ENCODE assay signal across 1 cellular context in the genomic region with DNA sequence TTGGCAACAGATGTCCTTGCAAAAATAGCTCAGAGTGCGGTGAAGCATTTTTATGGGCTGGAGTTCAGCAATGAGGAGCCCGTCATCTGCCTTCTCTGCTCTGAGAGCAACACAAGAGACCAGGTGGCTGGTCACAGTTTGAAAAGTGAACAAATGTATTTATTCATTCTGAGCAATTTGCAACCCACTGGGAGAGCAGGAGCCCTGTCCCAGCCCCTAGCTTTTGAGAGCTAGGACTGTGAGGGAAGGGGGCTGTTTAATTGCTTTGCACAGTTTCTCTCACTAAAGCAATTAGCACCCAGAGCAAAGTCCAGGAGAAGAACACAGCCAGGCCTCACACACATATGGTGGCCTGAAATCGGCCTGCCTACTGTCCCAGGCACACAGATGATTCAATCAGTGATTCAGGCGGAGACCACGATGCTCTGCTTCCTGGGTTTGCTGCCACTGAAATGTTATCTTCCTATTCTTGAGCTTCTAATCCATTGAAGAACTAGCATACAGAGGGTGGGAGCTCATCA.
TF ChIP-seq lines count a peak whose summit lies in the region.

No MANE protein-coding gene starts in this region.

TF ChIP-seq in H1, 55 proteins besides CTCF, POLR2A, EP300 and RAD21 (continued from another document):
- no peak for TF ChIP-seq CHD7 (IDR thresholded peaks at IDR 0.05; ENCODE audit: insufficient replicate concordance, low read length)
- no peak for TF ChIP-seq TCF12 (IDR thresholded peaks at IDR 0.05; ENCODE audit: low read depth, low read length)
